In genomic region chr3:151850065-151850464, GRCh38 we compare ENCODE assay signal across 6 cellular contexts. TPM values are rescaled to one million over a fixed set of nuclear protein-coding genes. Genes with fewer than 3 reads are reported as not detected.
"Had no signal": no experiment of that assay in that cellular context is flagged by ENCODE, and none has a peak within 500 bp of the region (broad histone marks: within the 10 kb centered on the region; RNA-seq: fewer than 3 reads in every experiment).

No MANE protein-coding gene starts in this region.

RNA-seq across cellular contexts. Expression of gene SUCNR1, which starts 23.4 kb away (rescaled TPM):
- total RNA-seq: GM23248, GM23338, H1, H7, H9, HFFc6 had no signal
- polyA plus RNA-seq: GM23248, GM23338, H1 had no signal

RNA-seq across cellular contexts. Expression of gene AADAC, which starts 36.1 kb away (rescaled TPM):
- total RNA-seq: GM23248, GM23338, H1, H7, H9, HFFc6 had no signal
- polyA plus RNA-seq: GM23248, GM23338, H1 had no signal
